10 cellular contexts compared by ENCODE assay signal in genomic region chr20:63699466-63700198, GRCh38. TPM values are rescaled to one million over a fixed set of nuclear protein-coding genes. Genes with fewer than 3 reads are reported as not detected.
DNase-seq lines count a peak whose midpoint lies in the region; ATAC-seq and TF ChIP-seq lines count a peak whose summit lies in the region.
"Had no signal": no experiment of that assay in that cellular context is flagged by ENCODE, and none has a peak within 500 bp of the region (broad histone marks: within the 10 kb centered on the region; RNA-seq: fewer than 3 reads in every experiment).

No MANE protein-coding gene starts in this region.

- no peak for ATAC-seq in GM21390 (IDR thresholded peaks at IDR 0.05; ENCODE audit: unreplicated experiment)

- H3K4me3 ChIP-seq in HUES48 (ENCODE audit: low read depth, low read length), result no peak overlapping the region
- H3K4me3 ChIP-seq in left ventricle myocardium inferior, result peak overlapping the region; percentile 13
- peak overlapping the region in 1 of 4 donors; percentile 42 for H3K4me3 ChIP-seq in stomach
- H3K4me3 ChIP-seq: mucosa of descending colon had no signal

- H3K27me3 ChIP-seq in HUES48 (ENCODE audit: control insufficient read depth, insufficient read depth, low read length) (no peaks in the 10 kb centered on the region), left ventricle myocardium inferior (ENCODE audit: low read depth) (no peaks in the 10 kb centered on the region), stomach (no peaks in the 10 kb centered on the region)

- DNase-seq in activated naive CD4-positive, alpha-beta T cell treated with anti-CD3 and anti-CD28 coated beads, Interleukin-2, amount 50 U/mL, for 16 hours, result peak; percentile 10
- DNase-seq in left ventricle myocardium inferior (no peak), stomach (no peak), GDM1 (lab: John Stamatoyannopoulos, UW) (no peak), nucleus accumbens (lab: John Stamatoyannopoulos, UW) (no peak)
- DNase-seq: NCI-H1694 treated with DMSO at 0.1 percent for 48 hours had no signal

- no peak overlapping the region for H3K9ac ChIP-seq in HUES48 (ENCODE audit: low read depth, low read length)

- peaks cover 4% of the 10 kb centered on the region; the same call in 1 of the 2 replicates for H3K4me1 ChIP-seq in HUES48 (ENCODE audit: control insufficient read depth, insufficient read depth, low read length)
- peaks cover 66% of the 10 kb centered on the region for H3K4me1 ChIP-seq in left ventricle myocardium inferior
- H3K4me1 ChIP-seq in stomach, result peaks cover 30 to 47% (median 44%) of the 10 kb centered on the region in 4 donors

- TF ChIP-seq CTCF in left ventricle myocardium inferior (IDR thresholded peaks at IDR 0.05; ENCODE audit: borderline replicate concordance) (no peak), stomach (IDR thresholded peaks at IDR 0.05) (no peak)

- no peak for TF ChIP-seq POLR2A in stomach (IDR thresholded peaks at IDR 0.05)

- TF ChIP-seq EP300 in stomach (IDR thresholded peaks at IDR 0.05), result no peak

- intact Hi-C loops in left ventricle myocardium inferior (cut with micrococcal nuclease) (no loop called here), stomach (cut with DNase I; ENCODE audit: low total_unique reads) (no loop called here)

- H3K27ac ChIP-seq in HUES48 (ENCODE audit: low read depth, low read length) (peak overlapping the region; percentile 86), left ventricle myocardium inferior (replicated peaks) (peak overlapping the region; percentile 53), stomach (peak overlapping the region; percentile 38 to 83 (median 57))
- H3K27ac ChIP-seq: VCaP had no signal

- H3K36me3 ChIP-seq in HUES48 (ENCODE audit: control insufficient read depth, insufficient read depth, low read length) (peaks cover 8% of the 10 kb centered on the region), left ventricle myocardium inferior (peaks cover 22% of the 10 kb centered on the region), stomach (peaks cover 13 to 46% (median 40%) of the 10 kb centered on the region in 4 donors)

- H3K9me3 ChIP-seq in HUES48 (ENCODE audit: control insufficient read depth, insufficient read depth, low read length), result no peaks in the 10 kb centered on the region
- no peaks in the 10 kb centered on the region for H3K9me3 ChIP-seq in left ventricle myocardium inferior (replicated peaks)
- no peaks in the 10 kb centered on the region for H3K9me3 ChIP-seq in stomach
- H3K9me3 ChIP-seq: mucosa of descending colon had no signal

- WGBS in stomach, 5 donors, result 73 to 83% (median 80%) methylated on average over 14 to 24 of the region's 24 CpGs

RNA-seq across cellular contexts. Expression of gene TNFRSF6B, which starts 3.2 kb away (rescaled TPM):
- total RNA-seq in left ventricle myocardium inferior, result 0.27 TPM
- total RNA-seq in stomach, result 10 to 100 TPM in 1 of 5 donors, 1 to 10 TPM in 3, not detected in 1; 1.1 to 16.9 (median 3.2) TPM
- polyA plus RNA-seq in stomach, result 10 to 100 TPM in 1 of 3 donors, 1 to 10 TPM in 2; 8.5 to 26.2 (median 9.5) TPM

RNA-seq across cellular contexts. Expression of gene ARFRP1, which starts 8.1 kb away (rescaled TPM):
- 37.1 TPM for total RNA-seq in left ventricle myocardium inferior
- 100 to 1,000 TPM in 1 of 5 donors, 10 to 100 TPM in 3, 1 to 10 TPM in 1; 7.6 to 103 (median 35.8) TPM for total RNA-seq in stomach
- polyA plus RNA-seq in stomach, result 10 to 100 TPM; 30.2 to 56.2 (median 35.9) TPM

RNA-seq across cellular contexts. Expression of gene ZGPAT, which starts 8.2 kb away (rescaled TPM):
- total RNA-seq in left ventricle myocardium inferior, result 15.8 TPM
- 10 to 100 TPM; 12.3 to 49.6 (median 39.3) TPM for total RNA-seq in stomach
- polyA plus RNA-seq in stomach, result 10 to 100 TPM; 29.9 to 41.7 (median 37.7) TPM

RNA-seq across cellular contexts. Expression of gene LIME1, which starts 36.8 kb away (rescaled TPM):
- 3.4 TPM for total RNA-seq in left ventricle myocardium inferior
- 100 to 1,000 TPM in 1 of 5 donors, 10 to 100 TPM in 2, 1 to 10 TPM in 2; 3.6 to 117 (median 16.8) TPM for total RNA-seq in stomach
- 10 to 100 TPM; 17.1 to 24.3 (median 19.9) TPM for polyA plus RNA-seq in stomach

RNA-seq across cellular contexts. Expression of gene SLC2A4RG, which starts 39.9 kb away (rescaled TPM):
- 79.2 TPM for total RNA-seq in left ventricle myocardium inferior
- total RNA-seq in stomach, result 10 to 100 TPM in 3 of 5 donors, 1 to 10 TPM in 2; 7.1 to 60.5 (median 25.9) TPM
- polyA plus RNA-seq in stomach, result 10 to 100 TPM; 40.1 to 76.9 (median 57.4) TPM
